Comparison of ENCODE assay signal across 8 cellular contexts in the genomic region with DNA sequence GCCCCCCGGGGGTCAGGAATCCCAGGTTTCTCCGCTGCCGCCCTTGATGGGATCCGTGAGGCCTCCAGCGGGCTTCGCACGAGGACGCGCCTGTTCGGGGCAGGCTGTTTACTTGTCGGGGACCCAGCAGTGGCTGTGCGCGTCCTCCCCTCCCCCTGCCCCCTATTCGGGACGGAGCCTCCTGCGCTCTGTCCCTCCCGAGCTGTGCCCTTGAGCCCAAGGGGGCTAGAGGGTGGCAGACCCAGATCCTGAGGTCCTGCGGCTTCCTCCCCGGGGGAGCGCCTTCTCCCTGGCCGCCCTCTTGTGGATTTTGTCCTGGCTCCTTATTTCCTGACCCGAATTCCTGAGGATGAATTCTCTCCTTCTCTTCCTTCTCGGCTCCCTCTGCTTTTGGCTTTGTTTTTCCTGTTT. TPM values are rescaled to one million over a fixed set of nuclear protein-coding genes. Genes with fewer than 3 reads are reported as not detected.
DNase-seq lines count a peak whose midpoint lies in the region; ATAC-seq and TF ChIP-seq lines count a peak whose summit lies in the region.

No MANE protein-coding gene starts in this region.

- H3K4me3 ChIP-seq in right cardiac atrium (ENCODE audit: low read length) (peak overlapping the region; percentile 94), sigmoid colon (peak overlapping the region; percentile 58 to 94 (median 78))

- H3K27me3 ChIP-seq in right cardiac atrium (ENCODE audit: control insufficient read depth, insufficient read depth), result no peaks in the 10 kb centered on the region
- H3K27me3 ChIP-seq in sigmoid colon, result no peaks in the 10 kb centered on the region

- peak; percentile 24 for DNase-seq in activated CD4-positive, alpha-beta T cell treated with anti-CD3 and anti-CD28 coated beads, Interleukin-2, amount 10 ng/mL, durations not matched to agents 7 days and 5 days
- DNase-seq in activated CD4-positive, alpha-beta T cell treated with anti-CD3 and anti-CD28 coated beads, Interleukin-2, amount 50 U/mL, for 4 hours, result no peak
- DNase-seq in right cardiac atrium, result peak; percentile 49 to 77 (median 74)
- DNase-seq in sigmoid colon, result peak; percentile 73
- no peak for DNase-seq in MV-4-11 (lab: John Stamatoyannopoulos, UW)
- DNase-seq in LoVo (ENCODE audit: low spot score), result no peak

- ATAC-seq in right cardiac atrium (peak in 1 of 2 donors; percentile 34), HG02759 (IDR thresholded peaks at IDR 0.05; ENCODE audit: unreplicated experiment) (no peak)

- WGBS in right cardiac atrium, result 13% methylated on average over 23 of the region's 23 CpGs
- 10 to 28% methylated on average over 23 of the region's 23 CpGs for WGBS in sigmoid colon, 2 donors

- peaks cover 54% of the 10 kb centered on the region for H3K36me3 Mint-ChIP-seq in activated CD4-positive, alpha-beta T cell treated with anti-CD3 and anti-CD28 coated beads, Interleukin-2, amount 10 ng/mL, durations not matched to agents 7 days and 5 days (ENCODE audit: low read depth)
- peaks cover 8% of the 10 kb centered on the region for H3K36me3 Mint-ChIP-seq in activated naive CD4-positive, alpha-beta T cell treated with anti-CD3 and anti-CD28 coated beads, Interleukin-2, amount 50 U/mL, for 24 hours

- intact Hi-C loops in right cardiac atrium (cut with DNase I) (loop anchor here in 1 of 4 donors (10.0 kb wide), 1 partner anchor 65 kb away; no protein-coding TSS in a partner anchor), sigmoid colon (cut with DNase I) (loop anchor here (1.0 to 5.0 kb wide), 2 partner anchors 63 to 132 kb away; a partner anchor contains a TSS)

- H3K9me3 Mint-ChIP-seq in activated CD4-positive, alpha-beta T cell treated with anti-CD3 and anti-CD28 coated beads, Interleukin-2, amount 10 ng/mL, durations not matched to agents 7 days and 5 days, result no peaks in the 10 kb centered on the region
- H3K9me3 Mint-ChIP-seq in activated naive CD4-positive, alpha-beta T cell treated with anti-CD3 and anti-CD28 coated beads, Interleukin-2, amount 50 U/mL, for 24 hours, result no peaks in the 10 kb centered on the region

- H3K27ac ChIP-seq in right cardiac atrium (ENCODE audit: low read length), result no peak overlapping the region
- H3K27ac ChIP-seq in sigmoid colon, result peak overlapping the region; percentile 60 to 79 (median 67)

- H3K36me3 ChIP-seq in sigmoid colon, result peaks cover 0 to 4% (median 0%) of the 10 kb centered on the region in 4 donors

- POLR2A ChIA-PET in activated CD4-positive, alpha-beta T cell treated with anti-CD3 and anti-CD28 coated beads, Interleukin-2, amount 10 ng/mL, durations not matched to agents 7 days and 5 days (lab: Charles Lee), result no interaction called here

- TF ChIP-seq CTCF in sigmoid colon (IDR thresholded peaks at IDR 0.05), result no peak

- peaks cover 73% of the 10 kb centered on the region for H3K4me1 Mint-ChIP-seq in activated CD4-positive, alpha-beta T cell treated with anti-CD3 and anti-CD28 coated beads, Interleukin-2, amount 10 ng/mL, durations not matched to agents 7 days and 5 days
- H3K4me1 Mint-ChIP-seq in activated naive CD4-positive, alpha-beta T cell treated with anti-CD3 and anti-CD28 coated beads, Interleukin-2, amount 50 U/mL, for 24 hours, result peaks cover 78% of the 10 kb centered on the region

- H3K9me3 ChIP-seq in right cardiac atrium (ENCODE audit: control insufficient read depth, low read length), result no peaks in the 10 kb centered on the region
- H3K9me3 ChIP-seq in sigmoid colon, result no peaks in the 10 kb centered on the region

- CTCF ChIA-PET in activated CD4-positive, alpha-beta T cell treated with anti-CD3 and anti-CD28 coated beads, Interleukin-2, amount 10 ng/mL, durations not matched to agents 7 days and 5 days (lab: Charles Lee), result interaction anchor here (1.2 to 1.7 kb wide), 4 partner anchors 28 to 62 kb away, joined by 3 to 9 read pairs (median 4); no protein-coding TSS in a partner anchor

- no peak for TF ChIP-seq EP300 in sigmoid colon (IDR thresholded peaks at IDR 0.05)

- H3K4me1 ChIP-seq in right cardiac atrium (ENCODE audit: control insufficient read depth, insufficient read depth, low read length) (peaks cover 4% of the 10 kb centered on the region), sigmoid colon (peaks cover 0 to 38% (median 28%) of the 10 kb centered on the region in 4 donors)

- peak overlapping the region; percentile 84 for H3K4me3 Mint-ChIP-seq in activated CD4-positive, alpha-beta T cell treated with anti-CD3 and anti-CD28 coated beads, Interleukin-2, amount 10 ng/mL, durations not matched to agents 7 days and 5 days
- H3K4me3 Mint-ChIP-seq in activated naive CD4-positive, alpha-beta T cell treated with anti-CD3 and anti-CD28 coated beads, Interleukin-2, amount 50 U/mL, for 24 hours, result peak overlapping the region; percentile 96

- TF ChIP-seq POLR2A in sigmoid colon (IDR thresholded peaks at IDR 0.05), result no peak

- H3K27me3 Mint-ChIP-seq in activated CD4-positive, alpha-beta T cell treated with anti-CD3 and anti-CD28 coated beads, Interleukin-2, amount 10 ng/mL, durations not matched to agents 7 days and 5 days, result no peaks in the 10 kb centered on the region
- no peaks in the 10 kb centered on the region for H3K27me3 Mint-ChIP-seq in activated naive CD4-positive, alpha-beta T cell treated with anti-CD3 and anti-CD28 coated beads, Interleukin-2, amount 50 U/mL, for 24 hours

- H3K27ac Mint-ChIP-seq in activated CD4-positive, alpha-beta T cell treated with anti-CD3 and anti-CD28 coated beads, Interleukin-2, amount 10 ng/mL, durations not matched to agents 7 days and 5 days, result peak overlapping the region; percentile 86
- peak overlapping the region; percentile 86 for H3K27ac Mint-ChIP-seq in activated naive CD4-positive, alpha-beta T cell treated with anti-CD3 and anti-CD28 coated beads, Interleukin-2, amount 50 U/mL, for 24 hours

RNA-seq across cellular contexts. Expression of a gene that starts 38.4 kb away (rescaled TPM):
- 100 to 1,000 TPM; 222 to 242 TPM for total RNA-seq in activated CD4-positive, alpha-beta T cell treated with anti-CD3 and anti-CD28 coated beads, Interleukin-2, amount 10 ng/mL, durations not matched to agents 7 days and 5 days
- total RNA-seq in right cardiac atrium (1 to 10 TPM; 3.8 to 5.9 (median 4.5) TPM), sigmoid colon (10 to 100 TPM in 2 of 4 donors, 1 to 10 TPM in 2; 6.9 to 12.5 (median 10.0) TPM)
- polyA plus RNA-seq in right cardiac atrium (3.0 TPM), sigmoid colon (10 to 100 TPM in 1 of 3 donors, 1 to 10 TPM in 2; 1.2 to 23.1 (median 1.2) TPM)

Comparison
In these comparisons a context has a peak if more than half of its experiments do, and no peak if none do; other contexts are left out.
1. DNase-seq: peak in activated CD4-positive, alpha-beta T cell treated with anti-CD3 and anti-CD28 coated beads, Interleukin-2, amount 10 ng/mL, durations not matched to agents 7 days and 5 days (single experiment), right cardiac atrium (3 of 3) and sigmoid colon (single experiment); none in activated CD4-positive, alpha-beta T cell treated with anti-CD3 and anti-CD28 coated beads, Interleukin-2, amount 50 U/mL, for 4 hours (0 of 2), MV-4-11 (single experiment) and LoVo (single experiment).
2. RNA of a gene that starts 38.4 kb away (total RNA-seq): 222 to 242 TPM in activated CD4-positive, alpha-beta T cell treated with anti-CD3 and anti-CD28 coated beads, Interleukin-2, amount 10 ng/mL, durations not matched to agents 7 days and 5 days; 6.9 to 12.5 TPM in sigmoid colon and 3.8 to 5.9 TPM in right cardiac atrium; every median in the first group is over 10 times any median in the second.